In genomic region chr1:216528816-216529215, GRCh38 we compare ENCODE assay signal across 8 cellular contexts.
A peak's percentile ranks its signal among the peaks of the same experiment; 100 is the strongest.
DNase-seq lines count a peak whose midpoint lies in the region; ATAC-seq and TF ChIP-seq lines count a peak whose summit lies in the region.

No MANE protein-coding gene starts in this region.

- H3K27ac ChIP-seq in H9 (ENCODE audit: insufficient read length, low read depth, low read length), result no peak overlapping the region

- H3K4me3 Mint-ChIP-seq in WTC11 (peak overlapping the region; percentile 24; the same call in 1 of the 2 replicates), H9 (no peak overlapping the region)
- no peak overlapping the region for H3K4me3 Mint-ChIP-seq in activated T-helper 1 cell treated with anti-CD3 and anti-CD28 coated beads, Interleukin-12 subunit alpha, Interleukin-12 subunit beta, Interleukin-2, Interleukin-4 antibody, amounts not matched to agents 30 ng/mL and 10 ng/mL and 1 ng/mL, durations not matched to agents 14 hours and 24 hours and 36 hours

- H3K14ac ChIP-seq in H9 (ENCODE audit: insufficient read depth, low read length), result no peak overlapping the region

- no peak overlapping the region for H4K91ac ChIP-seq in H9 (ENCODE audit: insufficient read length, low read depth, low read length)

- no peak overlapping the region for H4K8ac ChIP-seq in H9 (replicated peaks; ENCODE audit: insufficient read length, low read depth, low read length)

- H2AK5ac ChIP-seq in H9 (ENCODE audit: insufficient read length, low read length), result no peak overlapping the region

- H3K27ac Mint-ChIP-seq in WTC11, result 0 out of 2 replicates have a peak overlapping the region, but pooled peaks have one; percentile 20
- H3K27ac Mint-ChIP-seq in activated T-helper 1 cell treated with anti-CD3 and anti-CD28 coated beads, Interleukin-12 subunit alpha, Interleukin-12 subunit beta, Interleukin-2, Interleukin-4 antibody, amounts not matched to agents 30 ng/mL and 10 ng/mL and 1 ng/mL, durations not matched to agents 14 hours and 24 hours and 36 hours, result no peak overlapping the region
- no peak overlapping the region; a peak in 1 of 7 replicates for H3K27ac Mint-ChIP-seq in H9

- H3K4me1 Mint-ChIP-seq in WTC11 (peaks cover 29% of the 10 kb centered on the region), H9 (peaks cover 16 to 20% of the 10 kb centered on the region in 2 experiments)
- no peaks in the 10 kb centered on the region for H3K4me1 Mint-ChIP-seq in activated T-helper 1 cell treated with anti-CD3 and anti-CD28 coated beads, Interleukin-12 subunit alpha, Interleukin-12 subunit beta, Interleukin-2, Interleukin-4 antibody, amounts not matched to agents 30 ng/mL and 10 ng/mL and 1 ng/mL, durations not matched to agents 14 hours and 24 hours and 36 hours (ENCODE audit: low read depth)

- intact Hi-C loops in activated T-helper 1 cell treated with anti-CD3 and anti-CD28 coated beads, Interleukin-12 subunit alpha, Interleukin-12 subunit beta, Interleukin-2, Interleukin-4 antibody, amounts not matched to agents 30 ng/mL and 10 ng/mL and 1 ng/mL, durations not matched to agents 14 hours and 24 hours and 36 hours (cut with micrococcal nuclease), result no loop called here

- no peak overlapping the region for H2BK15ac ChIP-seq in H9 (ENCODE audit: low read depth, low read length)

- H3K4ac ChIP-seq in H9 (ENCODE audit: low read depth, low read length), result no peak overlapping the region

- no peak overlapping the region for H3K9ac ChIP-seq in H9 (ENCODE audit: extremely low read depth, insufficient read length, low read length)

- DNase-seq in GM10248 (ENCODE audit: extremely low spot score), result peak; percentile 3
- no peak for DNase-seq in WTC11 (ENCODE audit: low spot score)
- no peak for DNase-seq in activated T-helper 1 cell treated with anti-CD3 and anti-CD28 coated beads, Interleukin-12 subunit alpha, Interleukin-12 subunit beta, Interleukin-2, Interleukin-4 antibody, amounts not matched to agents 30 ng/mL and 10 ng/mL and 1 ng/mL, durations not matched to agents 14 hours and 24 hours and 36 hours (ENCODE audit: low spot score)
- DNase-seq in iPS-NIHi7 (ENCODE audit: extremely low spot score), result no peak
- no peak for DNase-seq in H9
- DNase-seq in NCI-H1694 (lab: John Stamatoyannopoulos, UW), result no peak

- H3K56ac ChIP-seq in H9 (ENCODE audit: insufficient read length, low read depth, low read length), result no peak overlapping the region

- no peaks in the 10 kb centered on the region for H3K9me3 ChIP-seq in H9 (ENCODE audit: control insufficient read depth, low read depth, low read length)

- H3K23ac ChIP-seq in H9 (ENCODE audit: insufficient read length, low read depth, low read length), result no peak overlapping the region

- H3K9me3 Mint-ChIP-seq in WTC11, result peaks cover 7% of the 10 kb centered on the region; the same call in 1 of the 2 replicates
- H3K9me3 Mint-ChIP-seq in activated T-helper 1 cell treated with anti-CD3 and anti-CD28 coated beads, Interleukin-12 subunit alpha, Interleukin-12 subunit beta, Interleukin-2, Interleukin-4 antibody, amounts not matched to agents 30 ng/mL and 10 ng/mL and 1 ng/mL, durations not matched to agents 14 hours and 24 hours and 36 hours, result peaks cover 5% of the 10 kb centered on the region
- no peaks in the 10 kb centered on the region for H3K9me3 Mint-ChIP-seq in H9

- H3K18ac ChIP-seq in H9 (ENCODE audit: insufficient read length, low read depth, low read length), result no peak overlapping the region

- H3K36me3 Mint-ChIP-seq in WTC11, result no peaks in the 10 kb centered on the region
- H3K36me3 Mint-ChIP-seq in activated T-helper 1 cell treated with anti-CD3 and anti-CD28 coated beads, Interleukin-12 subunit alpha, Interleukin-12 subunit beta, Interleukin-2, Interleukin-4 antibody, amounts not matched to agents 30 ng/mL and 10 ng/mL and 1 ng/mL, durations not matched to agents 14 hours and 24 hours and 36 hours (ENCODE audit: low read depth), result no peaks in the 10 kb centered on the region
- peaks cover 0 to 4% (median 0%) of the 10 kb centered on the region in 3 experiments; a peak in 2 of 7 replicates for H3K36me3 Mint-ChIP-seq in H9 (ENCODE audit: insufficient read depth in 1 of 3, low read depth in 3 of 3)

- CTCF ChIA-PET in GM10248 (lab: Yijun Ruan, JAX) (interaction anchor here (1.0 to 1.3 kb wide), 3 partner anchors 9 to 33 kb away, joined by 3 to 5 read pairs (median 3); no protein-coding TSS in a partner anchor), WTC11 (lab: Charles Lee) (no interaction called here)

- H3K4me1 ChIP-seq in H9 (ENCODE audit: insufficient read depth, low read length), result peaks cover 3% of the 10 kb centered on the region; the same call in 1 of the 2 replicates

- POLR2A ChIA-PET in GM10248 (lab: Yijun Ruan, JAX), result no interaction called here
- POLR2A ChIA-PET in WTC11 (lab: Charles Lee), result no interaction called here

- no peak overlapping the region for H3K4me2 ChIP-seq in H9 (ENCODE audit: insufficient read depth, insufficient read length, low read length)

- no peak overlapping the region for H2BK12ac ChIP-seq in H9 (ENCODE audit: insufficient read length, low read depth, low read length)

- no peak overlapping the region for H2AFZ ChIP-seq in H9 (ENCODE audit: low read length)

- peak; percentile 77 for ATAC-seq in GM19468 (IDR thresholded peaks at IDR 0.05; ENCODE audit: extremely low read depth, unreplicated experiment)
- peak; percentile 78 for ATAC-seq in HG03139 (IDR thresholded peaks at IDR 0.05; ENCODE audit: unreplicated experiment)
- peak; percentile 62 for ATAC-seq in WTC11

- H3T11ph ChIP-seq in H9 (ENCODE audit: low read length), result no peak overlapping the region

- H2BK20ac ChIP-seq in H9 (ENCODE audit: low read depth, low read length, poor library complexity, severe bottlenecking), result no peak overlapping the region

- no peaks in the 10 kb centered on the region for H3K79me1 ChIP-seq in H9 (ENCODE audit: insufficient read depth, low read depth, low read length, poor library complexity, severe bottlenecking)

- no CpG with 5 or more reads among the region's 1 CpG for WGBS in H9 (ENCODE audit: extremely low coverage, insufficient read length, low lambda C conversion rate)

- no peak overlapping the region for H4K5ac ChIP-seq in H9 (ENCODE audit: insufficient read length, low read depth, low read length)

- no peak overlapping the region for H2BK5ac ChIP-seq in H9 (ENCODE audit: insufficient read length, low read length)

- H4K20me1 ChIP-seq in H9 (ENCODE audit: control insufficient read depth, insufficient read depth, insufficient read length), result no peaks in the 10 kb centered on the region

- no peak for TF ChIP-seq CTCF in GM10248 (IDR thresholded peaks at IDR 0.05; ENCODE audit: control extremely low read depth, extremely low read depth, low read depth, missing control alignments)
- TF ChIP-seq CTCF in WTC11 (IDR thresholded peaks at IDR 0.05), result no peak
- no peak for TF ChIP-seq CTCF in H9 (conservative IDR thresholded peaks at IDR 0.05)

- H3K23me2 ChIP-seq in H9 (ENCODE audit: insufficient read length, low read depth, low read length, poor library complexity, severe bottlenecking), result no peaks in the 10 kb centered on the region

- H3K79me2 ChIP-seq in H9 (ENCODE audit: insufficient read depth, low read length), result no peaks in the 10 kb centered on the region

- H3K27me3 Mint-ChIP-seq in WTC11 (ENCODE audit: low read depth) (no peaks in the 10 kb centered on the region), H9 (ENCODE audit: low read depth) (no peaks in the 10 kb centered on the region)
- H3K27me3 Mint-ChIP-seq in activated T-helper 1 cell treated with anti-CD3 and anti-CD28 coated beads, Interleukin-12 subunit alpha, Interleukin-12 subunit beta, Interleukin-2, Interleukin-4 antibody, amounts not matched to agents 30 ng/mL and 10 ng/mL and 1 ng/mL, durations not matched to agents 14 hours and 24 hours and 36 hours (ENCODE audit: insufficient read depth), result no peaks in the 10 kb centered on the region

- H3K27me3 ChIP-seq in H9 (ENCODE audit: insufficient read depth, low read length), result no peaks in the 10 kb centered on the region

- H2BK120ac ChIP-seq in H9 (ENCODE audit: low read depth, low read length, poor library complexity, severe bottlenecking), result no peak overlapping the region

TF ChIP-seq in WTC11, 78 proteins besides CTCF, POLR2A, EP300 and RAD21 (continues in another document):
- no peak for TF ChIP-seq NR3C1 (CRISPR knock-in tag; conservative IDR thresholded peaks at IDR 0.05; ENCODE audit: low read depth)
- TF ChIP-seq, protein P1, sequence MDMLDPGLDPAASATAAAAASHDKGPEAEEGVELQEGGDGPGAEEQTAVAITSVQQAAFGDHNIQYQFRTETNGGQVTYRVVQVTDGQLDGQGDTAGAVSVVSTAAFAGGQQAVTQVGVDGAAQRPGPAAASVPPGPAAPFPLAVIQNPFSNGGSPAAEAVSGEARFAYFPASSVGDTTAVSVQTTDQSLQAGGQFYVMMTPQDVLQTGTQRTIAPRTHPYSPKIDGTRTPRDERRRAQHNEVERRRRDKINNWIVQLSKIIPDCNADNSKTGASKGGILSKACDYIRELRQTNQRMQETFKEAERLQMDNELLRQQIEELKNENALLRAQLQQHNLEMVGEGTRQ (CRISPR knock-in tag; IDR thresholded peaks at IDR 0.05), result no peak
- TF ChIP-seq ZNF281 (CRISPR knock-in tag; IDR thresholded peaks at IDR 0.05), result no peak
